Comparison of ENCODE assay signal across 2 cellular contexts in the genomic region with DNA sequence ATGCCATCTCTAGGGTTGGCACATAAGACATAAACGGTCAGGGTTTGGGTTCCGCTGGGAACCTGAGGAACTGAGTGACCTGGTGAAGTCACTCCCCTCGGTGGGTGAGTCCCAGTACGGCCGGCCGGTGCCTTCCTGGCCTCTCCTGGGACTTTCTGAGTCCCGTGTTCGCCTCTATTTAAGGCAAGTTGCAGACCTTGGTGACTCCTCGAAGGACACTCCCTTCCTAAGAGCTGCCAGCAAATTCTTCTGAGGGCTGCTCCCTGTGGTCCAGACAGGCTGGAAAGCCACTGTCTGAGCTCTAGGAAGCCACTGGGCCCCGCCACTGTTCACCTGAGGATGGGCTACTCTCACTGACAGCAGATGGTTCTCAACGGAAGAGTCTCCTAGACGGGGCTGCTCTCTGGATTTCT.
TF ChIP-seq lines count a peak whose summit lies in the region.

No MANE protein-coding gene starts in this region.

TF ChIP-seq in HCT116, 20 proteins besides CTCF, POLR2A, EP300 and RAD21:
- TF ChIP-seq ELF1 (IDR thresholded peaks at IDR 0.05; ENCODE audit: borderline replicate concordance, low read depth) (no peak), POLR2AphosphoS5 (IDR thresholded peaks at IDR 0.05; ENCODE audit: low read depth, low read length) (no peak), TCF7L2 (IDR thresholded peaks at IDR 0.05; ENCODE audit: borderline replicate concordance, extremely low read depth, insufficient read depth, insufficient read length) (no peak), CEBPB (IDR thresholded peaks at IDR 0.05; ENCODE audit: low read depth) (no peak), CBX3 (IDR thresholded peaks at IDR 0.05; ENCODE audit: low read depth) (no peak), JUND (IDR thresholded peaks at IDR 0.05) (no peak), FOSL1 (IDR thresholded peaks at IDR 0.05; ENCODE audit: low read depth) (no peak)
- TF ChIP-seq, protein P1, sequence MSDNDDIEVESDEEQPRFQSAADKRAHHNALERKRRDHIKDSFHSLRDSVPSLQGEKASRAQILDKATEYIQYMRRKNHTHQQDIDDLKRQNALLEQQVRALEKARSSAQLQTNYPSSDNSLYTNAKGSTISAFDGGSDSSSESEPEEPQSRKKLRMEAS (IDR thresholded peaks at IDR 0.05) = no peak
- TF ChIP-seq, protein P2, sequence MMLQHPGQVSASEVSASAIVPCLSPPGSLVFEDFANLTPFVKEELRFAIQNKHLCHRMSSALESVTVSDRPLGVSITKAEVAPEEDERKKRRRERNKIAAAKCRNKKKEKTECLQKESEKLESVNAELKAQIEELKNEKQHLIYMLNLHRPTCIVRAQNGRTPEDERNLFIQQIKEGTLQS (IDR thresholded peaks at IDR 0.05) = no peak

TF ChIP-seq in WTC11, 78 proteins besides CTCF, POLR2A, EP300 and RAD21:
- TF ChIP-seq, protein P3, sequence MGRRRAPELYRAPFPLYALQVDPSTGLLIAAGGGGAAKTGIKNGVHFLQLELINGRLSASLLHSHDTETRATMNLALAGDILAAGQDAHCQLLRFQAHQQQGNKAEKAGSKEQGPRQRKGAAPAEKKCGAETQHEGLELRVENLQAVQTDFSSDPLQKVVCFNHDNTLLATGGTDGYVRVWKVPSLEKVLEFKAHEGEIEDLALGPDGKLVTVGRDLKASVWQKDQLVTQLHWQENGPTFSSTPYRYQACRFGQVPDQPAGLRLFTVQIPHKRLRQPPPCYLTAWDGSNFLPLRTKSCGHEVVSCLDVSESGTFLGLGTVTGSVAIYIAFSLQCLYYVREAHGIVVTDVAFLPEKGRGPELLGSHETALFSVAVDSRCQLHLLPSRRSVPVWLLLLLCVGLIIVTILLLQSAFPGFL (CRISPR knock-in tag; IDR thresholded peaks at IDR 0.05; ENCODE audit: borderline replicate concordance) = no peak
- TF ChIP-seq SMAD4 (CRISPR knock-in tag; IDR thresholded peaks at IDR 0.05) (no peak), ZNF232 (CRISPR knock-in tag; IDR thresholded peaks at IDR 0.05) (no peak), TEAD1 (CRISPR knock-in tag; IDR thresholded peaks at IDR 0.05) (no peak), ZBTB21 (CRISPR knock-in tag; IDR thresholded peaks at IDR 0.05; ENCODE audit: borderline replicate concordance) (no peak), KAT7 (CRISPR knock-in tag; IDR thresholded peaks at IDR 0.05; ENCODE audit: borderline replicate concordance) (no peak), MXD4 (CRISPR knock-in tag; IDR thresholded peaks at IDR 0.05; ENCODE audit: borderline replicate concordance) (no peak)
- TF ChIP-seq, protein P4, sequence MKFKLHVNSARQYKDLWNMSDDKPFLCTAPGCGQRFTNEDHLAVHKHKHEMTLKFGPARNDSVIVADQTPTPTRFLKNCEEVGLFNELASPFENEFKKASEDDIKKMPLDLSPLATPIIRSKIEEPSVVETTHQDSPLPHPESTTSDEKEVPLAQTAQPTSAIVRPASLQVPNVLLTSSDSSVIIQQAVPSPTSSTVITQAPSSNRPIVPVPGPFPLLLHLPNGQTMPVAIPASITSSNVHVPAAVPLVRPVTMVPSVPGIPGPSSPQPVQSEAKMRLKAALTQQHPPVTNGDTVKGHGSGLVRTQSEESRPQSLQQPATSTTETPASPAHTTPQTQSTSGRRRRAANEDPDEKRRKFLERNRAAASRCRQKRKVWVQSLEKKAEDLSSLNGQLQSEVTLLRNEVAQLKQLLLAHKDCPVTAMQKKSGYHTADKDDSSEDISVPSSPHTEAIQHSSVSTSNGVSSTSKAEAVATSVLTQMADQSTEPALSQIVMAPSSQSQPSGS (CRISPR knock-in tag; IDR thresholded peaks at IDR 0.05; ENCODE audit: borderline replicate concordance, low read depth) = no peak
- TF ChIP-seq, protein P5, sequence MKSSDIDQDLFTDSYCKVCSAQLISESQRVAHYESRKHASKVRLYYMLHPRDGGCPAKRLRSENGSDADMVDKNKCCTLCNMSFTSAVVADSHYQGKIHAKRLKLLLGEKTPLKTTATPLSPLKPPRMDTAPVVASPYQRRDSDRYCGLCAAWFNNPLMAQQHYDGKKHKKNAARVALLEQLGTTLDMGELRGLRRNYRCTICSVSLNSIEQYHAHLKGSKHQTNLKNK (CRISPR knock-in tag; IDR thresholded peaks at IDR 0.05) = no peak
- TF ChIP-seq, protein P6, sequence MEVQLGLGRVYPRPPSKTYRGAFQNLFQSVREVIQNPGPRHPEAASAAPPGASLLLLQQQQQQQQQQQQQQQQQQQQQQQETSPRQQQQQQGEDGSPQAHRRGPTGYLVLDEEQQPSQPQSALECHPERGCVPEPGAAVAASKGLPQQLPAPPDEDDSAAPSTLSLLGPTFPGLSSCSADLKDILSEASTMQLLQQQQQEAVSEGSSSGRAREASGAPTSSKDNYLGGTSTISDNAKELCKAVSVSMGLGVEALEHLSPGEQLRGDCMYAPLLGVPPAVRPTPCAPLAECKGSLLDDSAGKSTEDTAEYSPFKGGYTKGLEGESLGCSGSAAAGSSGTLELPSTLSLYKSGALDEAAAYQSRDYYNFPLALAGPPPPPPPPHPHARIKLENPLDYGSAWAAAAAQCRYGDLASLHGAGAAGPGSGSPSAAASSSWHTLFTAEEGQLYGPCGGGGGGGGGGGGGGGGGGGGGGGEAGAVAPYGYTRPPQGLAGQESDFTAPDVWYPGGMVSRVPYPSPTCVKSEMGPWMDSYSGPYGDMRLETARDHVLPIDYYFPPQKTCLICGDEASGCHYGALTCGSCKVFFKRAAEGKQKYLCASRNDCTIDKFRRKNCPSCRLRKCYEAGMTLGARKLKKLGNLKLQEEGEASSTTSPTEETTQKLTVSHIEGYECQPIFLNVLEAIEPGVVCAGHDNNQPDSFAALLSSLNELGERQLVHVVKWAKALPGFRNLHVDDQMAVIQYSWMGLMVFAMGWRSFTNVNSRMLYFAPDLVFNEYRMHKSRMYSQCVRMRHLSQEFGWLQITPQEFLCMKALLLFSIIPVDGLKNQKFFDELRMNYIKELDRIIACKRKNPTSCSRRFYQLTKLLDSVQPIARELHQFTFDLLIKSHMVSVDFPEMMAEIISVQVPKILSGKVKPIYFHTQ (CRISPR knock-in tag; IDR thresholded peaks at IDR 0.05) = no peak
- TF ChIP-seq, protein P7, sequence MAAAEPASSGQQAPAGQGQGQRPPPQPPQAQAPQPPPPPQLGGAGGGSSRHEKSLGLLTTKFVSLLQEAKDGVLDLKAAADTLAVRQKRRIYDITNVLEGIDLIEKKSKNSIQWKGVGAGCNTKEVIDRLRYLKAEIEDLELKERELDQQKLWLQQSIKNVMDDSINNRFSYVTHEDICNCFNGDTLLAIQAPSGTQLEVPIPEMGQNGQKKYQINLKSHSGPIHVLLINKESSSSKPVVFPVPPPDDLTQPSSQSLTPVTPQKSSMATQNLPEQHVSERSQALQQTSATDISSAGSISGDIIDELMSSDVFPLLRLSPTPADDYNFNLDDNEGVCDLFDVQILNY (CRISPR knock-in tag; IDR thresholded peaks at IDR 0.05) = no peak
